Comparison of ENCODE assay signal across 1 cellular context in the genomic region with DNA sequence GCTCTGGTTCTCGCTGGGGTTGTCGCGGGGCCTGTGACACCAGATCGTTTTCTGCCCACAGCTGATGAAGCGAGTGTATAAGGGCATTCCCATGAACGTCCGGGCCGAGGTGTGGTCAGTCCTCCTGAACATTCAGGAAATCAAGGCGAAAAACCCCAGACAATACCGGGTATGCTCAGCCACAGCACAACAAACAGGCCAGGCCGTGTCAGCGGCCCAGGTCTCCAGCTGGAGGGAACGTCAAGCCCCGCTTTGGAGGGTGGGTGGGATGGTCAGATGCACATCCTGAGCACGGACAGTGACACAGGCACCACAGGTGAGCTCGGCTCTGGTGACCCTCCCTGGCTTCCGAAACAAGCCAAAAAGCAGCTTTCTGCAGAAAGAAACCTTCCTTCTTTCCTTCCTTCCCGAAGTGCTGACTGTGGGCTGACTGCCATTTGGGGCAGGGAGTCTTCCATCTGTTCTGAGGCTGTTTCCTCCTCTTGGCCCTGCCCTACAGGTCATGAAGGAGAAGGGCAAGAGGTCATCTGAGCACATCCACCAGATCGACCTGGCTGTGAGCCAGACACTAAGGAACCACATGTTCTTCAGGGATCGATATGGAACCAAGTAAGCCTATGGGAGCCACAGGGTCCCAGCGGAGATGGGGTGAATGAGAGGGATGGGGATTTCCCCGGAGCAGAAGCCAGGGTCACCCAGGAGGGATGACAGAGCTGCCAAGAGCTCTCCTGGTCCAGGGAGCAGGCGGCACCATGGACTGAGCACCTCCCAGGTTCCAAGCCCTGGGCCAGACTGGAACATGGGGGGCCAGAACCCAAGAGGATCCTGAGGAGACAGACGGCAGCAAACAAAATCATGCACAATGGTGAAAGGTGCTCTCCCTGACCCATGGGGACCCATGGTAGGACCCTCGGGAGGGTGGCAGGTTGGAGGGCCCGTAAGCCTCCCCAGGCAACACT.
TF ChIP-seq lines count a peak whose summit lies in the region.

No MANE protein-coding gene starts in this region.

TF ChIP-seq in K562, 482 proteins besides CTCF, POLR2A, EP300 and RAD21:
- peak; percentile 57 for TF ChIP-seq NFIC (IDR thresholded peaks at IDR 0.05)
- TF ChIP-seq NCOA2 (IDR thresholded peaks at IDR 0.05; ENCODE audit: partially characterized antibody in 2 of 2): no peak
- TF ChIP-seq NFATC3 (IDR thresholded peaks at IDR 0.05): no peak
- TF ChIP-seq POLR2B (IDR thresholded peaks at IDR 0.05; ENCODE audit: low read depth, partially characterized antibody): no peak
- no peak for TF ChIP-seq HDAC6 (IDR thresholded peaks at IDR 0.05; ENCODE audit: low read depth, low read length)
- TF ChIP-seq PYGO2 (tag; IDR thresholded peaks at IDR 0.05): no peak
- TF ChIP-seq TOE1 (IDR thresholded peaks at IDR 0.05; ENCODE audit: borderline replicate concordance): no peak
- no peak for TF ChIP-seq TOE1 (CRISPR knock-in tag; IDR thresholded peaks at IDR 0.05; ENCODE audit: borderline replicate concordance, low read depth)
- no peak for TF ChIP-seq CREBBP (IDR thresholded peaks at IDR 0.05; ENCODE audit: low read depth, low read length)
- TF ChIP-seq ZNF24 (IDR thresholded peaks at IDR 0.05): no peak
